ENCODE assay signal across 1 cellular context in genomic region chr16:84650062-84650991, GRCh38.
TF ChIP-seq lines count a peak whose summit lies in the region.

No MANE protein-coding gene starts in this region.

TF ChIP-seq in GM23338, 12 proteins besides CTCF, POLR2A, EP300 and RAD21 (continued from another document):
- no peak for TF ChIP-seq ZNF462 (CRISPR knock-in tag; IDR thresholded peaks at IDR 0.05)
- TF ChIP-seq EZH2phosphoT487 (IDR thresholded peaks at IDR 0.05; ENCODE audit: unreplicated experiment): no peak
- no peak for TF ChIP-seq EZH2 (IDR thresholded peaks at IDR 0.05; ENCODE audit: low read depth, unreplicated experiment)
- TF ChIP-seq ZNF331 (CRISPR knock-in tag; IDR thresholded peaks at IDR 0.05; ENCODE audit: low read depth): no peak
